Comparison of ENCODE assay signal across 8 cellular contexts in the genomic region with DNA sequence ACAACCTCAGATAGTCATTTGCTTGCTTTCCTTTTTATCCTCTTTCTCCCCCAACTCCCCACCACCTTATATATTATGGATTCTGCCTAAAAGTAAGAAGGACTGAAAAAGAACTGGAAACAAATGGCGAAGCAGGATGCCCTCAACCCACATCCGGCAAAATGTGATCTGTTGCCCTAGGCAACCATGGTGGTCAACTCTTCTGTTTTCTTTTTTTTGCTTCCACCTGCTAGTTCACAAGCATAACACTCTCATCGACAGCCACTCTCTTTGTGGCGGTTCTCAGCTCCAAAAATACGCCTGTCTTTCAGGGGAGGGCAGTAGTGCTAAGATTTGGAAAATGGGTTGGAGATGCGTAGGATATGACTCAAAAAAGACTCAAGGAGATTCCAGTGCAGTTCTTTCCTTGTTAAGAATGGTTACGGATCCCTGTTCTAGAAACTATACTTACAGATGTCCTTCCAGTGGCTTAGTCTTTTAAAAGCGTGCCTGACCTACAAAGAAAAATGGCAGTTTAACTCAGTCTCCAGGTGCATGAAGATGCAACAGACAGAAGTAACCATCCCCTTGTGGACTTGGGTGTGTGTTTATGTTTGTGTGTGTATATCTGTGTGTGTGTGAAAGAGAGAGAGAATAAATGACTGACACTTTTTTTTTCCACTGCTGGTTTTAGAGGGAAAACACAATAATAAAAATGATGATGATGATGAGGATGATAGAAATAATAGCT. TPM values are rescaled to one million over a fixed set of nuclear protein-coding genes. Genes with fewer than 3 reads are reported as not detected.
DNase-seq lines count a peak whose midpoint lies in the region; ATAC-seq and TF ChIP-seq lines count a peak whose summit lies in the region.

No MANE protein-coding gene starts in this region.

- no peaks in the 10 kb centered on the region for H3K9me3 Mint-ChIP-seq in CD4-positive, alpha-beta T cell
- no peaks in the 10 kb centered on the region for H3K9me3 Mint-ChIP-seq in glutamatergic neuron (ENCODE audit: unreplicated experiment)

- no peaks in the 10 kb centered on the region for H3K27me3 Mint-ChIP-seq in CD4-positive, alpha-beta T cell
- H3K27me3 Mint-ChIP-seq in glutamatergic neuron (ENCODE audit: unreplicated experiment): no peaks in the 10 kb centered on the region

- peak overlapping the region; percentile 84 for H3K4me3 Mint-ChIP-seq in CD4-positive, alpha-beta T cell
- H3K4me3 Mint-ChIP-seq in glutamatergic neuron (ENCODE audit: unreplicated experiment): no peak overlapping the region

- peak; percentile 42 to 78 (median 60) for DNase-seq in CD4-positive, alpha-beta T cell
- peak; percentile 52 for DNase-seq in activated T-cell treated with anti-CD3 and anti-CD28 coated beads, Interleukin-2, amount 50 U/mL, for 1 hour
- DNase-seq in stimulated activated CD8-positive, alpha-beta memory T cell treated with anti-CD3 and anti-CD28 coated beads, Interleukin-7, amount 100 ng/mL, for 1 hour (ENCODE audit: low read depth in 2 of 2): peak; percentile 35 to 55
- DNase-seq in pons (ENCODE audit: low spot score) (no peak), glutamatergic neuron (no peak), uterus (no peak)

- peak overlapping the region; percentile 70 for H3K27ac ChIP-seq in CD4-positive, alpha-beta T cell (ENCODE audit: low read depth, low read length)
- no peak overlapping the region for H3K27ac ChIP-seq in uterus

- no peak overlapping the region for H3K4me3 ChIP-seq in uterus

- intact Hi-C loops in CD4-positive, alpha-beta T cell (cut with DNase I, micrococcal nuclease): loop anchor here (1.0 to 10.0 kb wide), 9 partner anchors 10 to 1888 kb away; partner anchors contain the start of genes MASTL (in 2 of the 2), YME1L1 (in 2 of the 2) and ABI1 (in 1 of the 2)
- intact Hi-C loops in uterus (cut with DNase I; ENCODE audit: low total_unique reads): no loop called here

- no peak for TF ChIP-seq POLR2A in uterus (IDR thresholded peaks at IDR 0.05)

- ATAC-seq in CD4-positive, alpha-beta T cell (ENCODE audit: poor library complexity): peak; percentile 82
- peak; percentile 89 for ATAC-seq in GM19468 (IDR thresholded peaks at IDR 0.05; ENCODE audit: extremely low read depth, unreplicated experiment)
- ATAC-seq in HG03469 (IDR thresholded peaks at IDR 0.05; ENCODE audit: unreplicated experiment): peak; percentile 81

- H3K27ac Mint-ChIP-seq in CD4-positive, alpha-beta T cell: peak overlapping the region; percentile 94
- no peak overlapping the region for H3K27ac Mint-ChIP-seq in glutamatergic neuron (ENCODE audit: unreplicated experiment)

- H3K36me3 ChIP-seq in uterus: no peaks in the 10 kb centered on the region

- peaks cover 70% of the 10 kb centered on the region for H3K36me3 Mint-ChIP-seq in CD4-positive, alpha-beta T cell (ENCODE audit: low read depth)
- no peaks in the 10 kb centered on the region for H3K36me3 Mint-ChIP-seq in glutamatergic neuron (ENCODE audit: unreplicated experiment)

- no peaks in the 10 kb centered on the region for H3K4me1 ChIP-seq in uterus

- CTCF ChIA-PET in CD4-positive, alpha-beta T cell (lab: Charles Lee): interaction anchor here (0.6 to 3.2 kb wide), 3 partner anchors 19 to 41 kb away, joined by 3 to 20 read pairs (median 4); no protein-coding TSS in a partner anchor

- TF ChIP-seq CTCF in CD4-positive, alpha-beta T cell (IDR thresholded peaks at IDR 0.05): no peak
- no peak for TF ChIP-seq CTCF in glutamatergic neuron (IDR thresholded peaks at IDR 0.05; ENCODE audit: partially characterized antibody, unreplicated experiment)
- TF ChIP-seq CTCF in uterus (IDR thresholded peaks at IDR 0.05): no peak

- peaks cover 92% of the 10 kb centered on the region for H3K4me1 Mint-ChIP-seq in CD4-positive, alpha-beta T cell (ENCODE audit: low read depth)
- no peaks in the 10 kb centered on the region for H3K4me1 Mint-ChIP-seq in glutamatergic neuron (ENCODE audit: low read depth, unreplicated experiment)

- POLR2A ChIA-PET in CD4-positive, alpha-beta T cell (lab: Charles Lee): interaction anchor here (1.0 to 4.1 kb wide), 7 partner anchors 10 to 113 kb away, joined by 3 to 28 read pairs (median 7); partner anchors contain the start of gene APBB1IP

- H3K9me3 ChIP-seq in CD4-positive, alpha-beta T cell (ENCODE audit: control insufficient read depth, low read length): no peaks in the 10 kb centered on the region
- no peaks in the 10 kb centered on the region for H3K9me3 ChIP-seq in uterus

- no peaks in the 10 kb centered on the region for H3K27me3 ChIP-seq in CD4-positive, alpha-beta T cell (ENCODE audit: control insufficient read depth, insufficient read depth, low read length)
- H3K27me3 ChIP-seq in uterus: no peaks in the 10 kb centered on the region

RNA-seq across cellular contexts. Expression of gene APBB1IP, which starts 10.7 kb away (rescaled TPM):
- total RNA-seq in CD4-positive, alpha-beta T cell: 10 to 100 TPM; 44.5 to 45.6 TPM
- total RNA-seq in glutamatergic neuron (ENCODE audit: unreplicated experiment) (not detected), uterus (1 to 10 TPM in 3 of 4 donors, not detected in 1; 1.2 to 2.4 (median 1.9) TPM)

Comparison
In these comparisons a context has a peak if more than half of its experiments do, and no peak if none do; other contexts are left out.
1. DNase-seq: peak in CD4-positive, alpha-beta T cell (10 of 10), activated T-cell treated with anti-CD3 and anti-CD28 coated beads, Interleukin-2, amount 50 U/mL, for 1 hour (single experiment) and stimulated activated CD8-positive, alpha-beta memory T cell treated with anti-CD3 and anti-CD28 coated beads, Interleukin-7, amount 100 ng/mL, for 1 hour (2 of 2); none in pons (single experiment), glutamatergic neuron (single experiment) and uterus (0 of 2).
2. RNA of gene APBB1IP, which starts 10.7 kb away (total RNA-seq): 44.5 to 45.6 TPM in CD4-positive, alpha-beta T cell; 1.2 to 2.4 TPM in uterus and not detected in glutamatergic neuron (single experiment); every median in the first group is over 10 times any median in the second.
3. Peak in every context shown above with its lines, with median percentiles within 50 percentile points of each other: ATAC-seq.